Comparison of ENCODE assay signal across 18 cellular contexts in the genomic region with DNA sequence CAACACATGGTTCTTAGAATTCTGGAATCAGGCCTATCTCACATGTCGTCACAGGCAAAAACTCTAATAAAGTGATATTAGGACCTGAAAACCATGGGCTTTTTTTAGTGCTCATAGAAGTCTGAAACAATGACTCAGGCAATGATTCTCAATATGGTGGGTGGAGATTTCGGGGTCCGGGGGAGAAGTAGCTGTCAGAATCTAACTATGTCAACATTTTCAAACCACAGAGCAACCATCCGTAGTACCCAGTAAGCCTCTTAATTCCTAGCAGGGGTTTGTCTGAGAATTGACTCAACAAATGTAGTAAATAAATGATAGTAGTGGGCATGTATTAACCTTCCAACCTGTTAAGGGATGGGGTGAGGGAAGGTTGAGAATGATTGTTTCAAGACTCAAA. TPM values are rescaled to one million over a fixed set of nuclear protein-coding genes. Genes with fewer than 3 reads are reported as not detected.
A peak's percentile ranks its signal among the peaks of the same experiment; 100 is the strongest.
DNase-seq lines count a peak whose midpoint lies in the region; ATAC-seq, FAIRE-seq and TF ChIP-seq lines count a peak whose summit lies in the region.
"Had no signal": no experiment of that assay in that cellular context is flagged by ENCODE, and none has a peak within 500 bp of the region (broad histone marks: within the 10 kb centered on the region; RNA-seq: fewer than 3 reads in every experiment).

No MANE protein-coding gene starts in this region.

- POLR2A ChIA-PET in HepG2 (lab: Yijun Ruan, JAX) = interaction anchor here (1.0 kb wide), 1 partner anchor 30 kb away, joined by 4 read pairs; no protein-coding TSS in a partner anchor

- H3K9me3 Mint-ChIP-seq in neural crest cell = no peaks in the 10 kb centered on the region
- H3K9me3 Mint-ChIP-seq: H9; natural killer cell treated with Interleukin-12 subunit alpha and Interleukin-12 subunit beta and Interleukin-15 and Interleukin-18, amount 100 ng/mL, for 72 hours had no signal

- H2AFZ ChIP-seq in HepG2 (ENCODE audit: low read length) = no peak overlapping the region

- H3K4me2 ChIP-seq in HepG2 (ENCODE audit: low read depth, low read length) = no peak overlapping the region

- peak overlapping the region; percentile 54 for H3K4me3 Mint-ChIP-seq in neural crest cell
- H3K4me3 Mint-ChIP-seq: H9 had no signal

- no peak for TF ChIP-seq RAD21 in HepG2 (CRISPR knock-in tag; IDR thresholded peaks at IDR 0.05)

- H3K36me3 ChIP-seq in right lobe of liver (peaks cover 0 to 21% (median 10%) of the 10 kb centered on the region in 4 donors), HepG2 (replicated peaks in 1 of 2; ENCODE audit: control insufficient read depth in 1 of 2, insufficient read depth in 2 of 2, low read length in 2 of 2) (peaks cover 6 to 19% of the 10 kb centered on the region in 2 experiments; a peak in 4 of 5 replicates), gastrocnemius medialis (peaks cover 0 to 23% of the 10 kb centered on the region in 2 donors)

- H3K79me2 ChIP-seq in HepG2 (ENCODE audit: insufficient read depth, low read length) = peaks cover 14% of the 10 kb centered on the region

- H3K9me3 ChIP-seq in right lobe of liver (no peaks in the 10 kb centered on the region), HepG2 (ENCODE audit: low read length) (no peaks in the 10 kb centered on the region), gastrocnemius medialis (no peaks in the 10 kb centered on the region)
- H3K9me3 ChIP-seq: Peyer's patch, testis had no signal

- no peak for TF ChIP-seq EP300 in HepG2 (IDR thresholded peaks at IDR 0.05; ENCODE audit: low read depth in 2 of 2, low read length in 2 of 2)
- no peak for TF ChIP-seq EP300 in HepG2 (CRISPR knock-in tag; IDR thresholded peaks at IDR 0.05; ENCODE audit: borderline replicate concordance)

- peak overlapping the region in 2 of 3 donors; percentile 23 to 98 for H3K27ac ChIP-seq in right lobe of liver
- H3K27ac ChIP-seq in HepG2 (ENCODE audit: extremely low read length, insufficient read depth, low read length) = no peak overlapping the region
- H3K27ac ChIP-seq in VCaP = peak overlapping the region; percentile 97; the same call in 1 of the 2 replicates
- H3K27ac ChIP-seq in gastrocnemius medialis = no peak overlapping the region
- H3K27ac ChIP-seq: Peyer's patch, testis had no signal

- no peak overlapping the region for H3K27ac Mint-ChIP-seq in neural crest cell (ENCODE audit: unreplicated experiment)
- H3K27ac Mint-ChIP-seq: H9; natural killer cell treated with Interleukin-12 subunit alpha and Interleukin-12 subunit beta and Interleukin-15 and Interleukin-18, amount 100 ng/mL, for 72 hours had no signal

- BruUV-seq in HepG2 (replicated peaks; lab: Mats Ljungman, UMichigan) = no TSS peak

- H3K4me1 ChIP-seq in right lobe of liver (peaks cover 0 to 45% (median 21%) of the 10 kb centered on the region in 4 donors), HepG2 (ENCODE audit: insufficient read depth, low read length) (peaks cover 53% of the 10 kb centered on the region), gastrocnemius medialis (peaks cover 6 to 14% of the 10 kb centered on the region in 2 donors)
- H3K4me1 ChIP-seq: testis had no signal

- no peak overlapping the region for H3K4me3 ChIP-seq in right lobe of liver
- no peak overlapping the region for H3K4me3 ChIP-seq in HepG2 (replicated peaks in 1 of 3; ENCODE audit: insufficient read depth in 1 of 3, low read depth in 2 of 3, low read length in 3 of 3)
- no peak overlapping the region for H3K4me3 ChIP-seq in gastrocnemius medialis
- H3K4me3 ChIP-seq: Peyer's patch, testis had no signal

- H3K36me3 Mint-ChIP-seq in neural crest cell (ENCODE audit: low read depth) = peaks cover 10% of the 10 kb centered on the region

- intact Hi-C loops in right lobe of liver (cut with DNase I) = no loop called here
- intact Hi-C loops in HepG2 (cut with micrococcal nuclease; ENCODE audit: unreplicated experiment) = no loop called here
- intact Hi-C loops in gastrocnemius medialis (cut with DNase I; ENCODE audit: low total_unique reads) = loop anchor here (5.0 kb wide), 1 partner anchor 912 kb away; the partner anchor contains the start of genes BRIX1 and RAD1

- no peaks in the 10 kb centered on the region for H4K20me1 ChIP-seq in HepG2 (ENCODE audit: insufficient read depth, low read length)

- H3K9ac ChIP-seq in HepG2 (ENCODE audit: insufficient read depth, low read depth, low read length) = no peak overlapping the region

- no peak for FAIRE-seq in HepG2 (lab: Jason Lieb, UNC)
- FAIRE-seq: D721Med, TTC549 had no signal

- WGBS in right lobe of liver (ENCODE audit: insufficient coverage, low coverage, low lambda C conversion rate, missing lambda C conversion rate) = 38% methylated on average over 4 of the region's 4 CpGs
- WGBS in HepG2 (ENCODE audit: low lambda C conversion rate) = 95% methylated on average over 4 of the region's 4 CpGs

- ATAC-seq in right lobe of liver = no peak
- no peak for ATAC-seq in HepG2
- ATAC-seq in gastrocnemius medialis = no peak
- ATAC-seq: natural killer cell treated with Interleukin-12 subunit alpha and Interleukin-12 subunit beta and Interleukin-15 and Interleukin-18, amount 100 ng/mL, for 72 hours had no signal

- H3K4me1 Mint-ChIP-seq in neural crest cell = peaks cover 69% of the 10 kb centered on the region

- H3K27me3 Mint-ChIP-seq in neural crest cell (ENCODE audit: low read depth) = no peaks in the 10 kb centered on the region
- H3K27me3 Mint-ChIP-seq: natural killer cell treated with Interleukin-12 subunit alpha and Interleukin-12 subunit beta and Interleukin-15 and Interleukin-18, amount 100 ng/mL, for 72 hours had no signal

- CTCF ChIA-PET in HepG2 (lab: Yijun Ruan, JAX; ENCODE audit: low intra/inter-chr PET ratio, low total read pairs) = no interaction called here

- in situ Hi-C loops in HepG2 (cut with HindIII; ENCODE audit: extremely low pct_ligation_motif_present, low pct_unique_long_range_greater_than_20kb) (no loop called here), gastrocnemius medialis (cut with MboI; ENCODE audit: low sequenced_read_pairs in 4 of 4) (loop anchor here in 3 of 4 donors (25.0 kb wide), 2 partner anchors 457 to 907 kb away; partner anchors contain the start of genes BRIX1 (in 2 of the 3) and RAD1 (in 2 of the 3))

- no peaks in the 10 kb centered on the region for H3K27me3 ChIP-seq in right lobe of liver
- H3K27me3 ChIP-seq in HepG2 (ENCODE audit: control insufficient read depth in 1 of 2, insufficient read depth in 2 of 2, low read length in 2 of 2) = no peaks in the 10 kb centered on the region; a peak in 1 of 5 replicates
- no peaks in the 10 kb centered on the region for H3K27me3 ChIP-seq in gastrocnemius medialis
- H3K27me3 ChIP-seq: Peyer's patch, testis had no signal

- no peak for TF ChIP-seq POLR2A in right lobe of liver (IDR thresholded peaks at IDR 0.05)
- TF ChIP-seq POLR2A in HepG2 (IDR thresholded peaks at IDR 0.05; ENCODE audit: insufficient read depth in 1 of 2, low read depth in 2 of 2, low read length in 2 of 2) = no peak
- no peak for TF ChIP-seq POLR2A in gastrocnemius medialis (IDR thresholded peaks at IDR 0.05)

- TF ChIP-seq CTCF in right lobe of liver (IDR thresholded peaks at IDR 0.05) = no peak
- no peak for TF ChIP-seq CTCF in HepG2 (CRISPR knock-in tag; IDR thresholded peaks at IDR 0.05)
- TF ChIP-seq CTCF in VCaP (conservative IDR thresholded peaks at IDR 0.05) = no peak
- TF ChIP-seq CTCF in neural crest cell (conservative IDR thresholded peaks at IDR 0.05) = no peak
- TF ChIP-seq CTCF in gastrocnemius medialis (IDR thresholded peaks at IDR 0.05 in 4 of 5, conservative IDR thresholded peaks at IDR 0.05 in 1 of 5) = no peak

- DNase-seq in right lobe of liver (no peak), HepG2 (ENCODE audit: low spot score) (no peak), neural crest cell (ENCODE audit: low read depth, low spot score) (no peak), inferior parietal cortex (ENCODE audit: extremely low spot score) (no peak), gastrocnemius medialis (no peak)
- DNase-seq: anterior cingulate cortex, GF-D8, H9, mammary epithelial cell, NCI-H187, NCI-H524 treated with DMSO at 0.1 percent for 48 hours, Peyer's patch, testis had no signal

RNA-seq across cellular contexts. Expression of gene AMACR, which starts 2.6 kb away (rescaled TPM):
- total RNA-seq in right lobe of liver (10 to 100 TPM; 28.7 to 62.4 (median 41.9) TPM), HepG2 (2016; rRNA removed; fragmentation: Illumina TruSeq; extraction: Trizol) (19.7 and 27.7 TPM in 2 replicates), neural crest cell (14.3 and 16.1 TPM in 2 replicates), gastrocnemius medialis (10 to 100 TPM in 1 of 4 donors, 1 to 10 TPM in 3; 2.5 to 15.3 (median 3.1) TPM)
- 1.8 and 2.6 TPM in 2 replicates for total RNA-seq in HepG2 (2016; cell fraction: cytosol; rRNA removed; fragmentation: Illumina TruSeq; extraction: Trizol; ENCODE audit: low read depth)
- total RNA-seq in HepG2 (2016; cell fraction: insoluble cytoplasmic fraction; rRNA removed; fragmentation: Illumina TruSeq; extraction: Trizol) = 20.6 and 25.9 TPM in 2 replicates
- total RNA-seq in HepG2 (2016; cell fraction: membrane; rRNA removed; fragmentation: Illumina TruSeq; extraction: Trizol) = 4.3 and 5.1 TPM in 2 replicates
- 11.1 and 14.0 TPM in 2 replicates for total RNA-seq in HepG2 (2016; cell fraction: nucleus; rRNA removed; fragmentation: Illumina TruSeq; extraction: Trizol)
- 8.9 and 12.8 TPM in 2 replicates for polyA plus RNA-seq in HepG2 (2011; rRNA removed)
- polyA plus RNA-seq in HepG2 (2011; cell fraction: cytosol; rRNA removed) = 10.2 and 15.5 TPM in 2 replicates
- polyA plus RNA-seq in HepG2 (2011; cell fraction: nucleus; rRNA removed) = 8.4 and 8.6 TPM in 2 replicates
- 18.2 and 29.1 TPM in 2 replicates for polyA plus RNA-seq in HepG2 (2012)
- polyA plus RNA-seq in HepG2 (2016; cell fraction: cytosol; fragmentation: Illumina TruSeq; extraction: Trizol; ENCODE audit: low read depth) = 1.9 and 2.0 TPM in 2 replicates
- polyA plus RNA-seq in HepG2 (2016; cell fraction: insoluble cytoplasmic fraction; fragmentation: Illumina TruSeq; extraction: Trizol; ENCODE audit: low read depth) = 26.5 and 27.8 TPM in 2 replicates
- 3.6 and 3.9 TPM in 2 replicates for polyA plus RNA-seq in HepG2 (2016; cell fraction: membrane; fragmentation: Illumina TruSeq; extraction: Trizol; ENCODE audit: low read depth)
- 12.7 and 13.2 TPM in 2 replicates for polyA plus RNA-seq in HepG2 (2016; cell fraction: nucleus; fragmentation: Illumina TruSeq; extraction: Trizol; ENCODE audit: insufficient read depth, low read depth)
- 5.4 and 8.6 TPM in 2 replicates for polyA minus RNA-seq in HepG2 (2011; rRNA and poly(A)+ RNA removed; ENCODE audit: low replicate concordance)
- polyA minus RNA-seq in HepG2 (2011; cell fraction: cytosol; rRNA and poly(A)+ RNA removed) = 10.2 and 11.8 TPM in 2 replicates
- polyA minus RNA-seq in HepG2 (2011; cell fraction: nucleus; rRNA and poly(A)+ RNA removed) = 12.7 and 13.4 TPM in 2 replicates

RNA-seq across cellular contexts. Expression of gene SLC45A2, which starts 20.7 kb away (rescaled TPM):
- total RNA-seq in right lobe of liver = 1 to 10 TPM in 1 of 6 experiments, under 1 TPM in 5; 0.20 to 2.3 (median 0.37) TPM
- 0.22 TPM in 1 of 2 replicates, not detected in the other for total RNA-seq in HepG2 (2016; rRNA removed; fragmentation: Illumina TruSeq; extraction: Trizol)
- total RNA-seq in HepG2 (2016; cell fraction: cytosol; rRNA removed; fragmentation: Illumina TruSeq; extraction: Trizol; ENCODE audit: low read depth) = not detected in 2 replicates
- 0.17 TPM in 1 of 2 replicates, not detected in the other for total RNA-seq in HepG2 (2016; cell fraction: insoluble cytoplasmic fraction; rRNA removed; fragmentation: Illumina TruSeq; extraction: Trizol)
- total RNA-seq in HepG2 (2016; cell fraction: membrane; rRNA removed; fragmentation: Illumina TruSeq; extraction: Trizol) = not detected in 2 replicates
- total RNA-seq in HepG2 (2016; cell fraction: nucleus; rRNA removed; fragmentation: Illumina TruSeq; extraction: Trizol) = 0.34 TPM in 1 of 2 replicates, not detected in the other
- 0.13 and 0.24 TPM in 2 replicates for polyA plus RNA-seq in HepG2 (2011; rRNA removed)
- 0.13 TPM in 1 of 2 replicates, not detected in the other for polyA plus RNA-seq in HepG2 (2011; cell fraction: cytosol; rRNA removed)
- 0.79 and 0.92 TPM in 2 replicates for polyA plus RNA-seq in HepG2 (2011; cell fraction: nucleus; rRNA removed)
- polyA plus RNA-seq in HepG2 (2012) = 0.13 and 0.15 TPM in 2 replicates
- not detected in 2 replicates for polyA plus RNA-seq in HepG2 (2016; cell fraction: cytosol; fragmentation: Illumina TruSeq; extraction: Trizol; ENCODE audit: low read depth)
- polyA plus RNA-seq in HepG2 (2016; cell fraction: insoluble cytoplasmic fraction; fragmentation: Illumina TruSeq; extraction: Trizol; ENCODE audit: low read depth) = not detected in 2 replicates
- polyA plus RNA-seq in HepG2 (2016; cell fraction: membrane; fragmentation: Illumina TruSeq; extraction: Trizol; ENCODE audit: low read depth) = not detected in 2 replicates
- polyA plus RNA-seq in HepG2 (2016; cell fraction: nucleus; fragmentation: Illumina TruSeq; extraction: Trizol; ENCODE audit: insufficient read depth, low read depth) = not detected in 2 replicates
- polyA minus RNA-seq in HepG2 (2011; rRNA and poly(A)+ RNA removed; ENCODE audit: low replicate concordance) = 0.66 and 0.80 TPM in 2 replicates
- polyA minus RNA-seq in HepG2 (2011; cell fraction: cytosol; rRNA and poly(A)+ RNA removed) = not detected in 2 replicates
- 2.9 and 4.2 TPM in 2 replicates for polyA minus RNA-seq in HepG2 (2011; cell fraction: nucleus; rRNA and poly(A)+ RNA removed)
- total RNA-seq in neural crest cell = 0.36 and 1.3 TPM in 2 replicates
- not detected for total RNA-seq in gastrocnemius medialis
- total RNA-seq: H9, HT-29, Peyer's patch had no signal
- polyA plus RNA-seq: mammary epithelial cell had no signal

RNA-seq across cellular contexts. Expression of gene C1QTNF3, which starts 37.8 kb away (rescaled TPM):
- total RNA-seq in right lobe of liver = 1 to 10 TPM; 1.5 to 7.7 (median 3.1) TPM
- total RNA-seq in HepG2 (2016; rRNA removed; fragmentation: Illumina TruSeq; extraction: Trizol) = 1.8 and 3.3 TPM in 2 replicates
- total RNA-seq in HepG2 (2016; cell fraction: cytosol; rRNA removed; fragmentation: Illumina TruSeq; extraction: Trizol; ENCODE audit: low read depth) = 0.61 and 0.79 TPM in 2 replicates
- total RNA-seq in HepG2 (2016; cell fraction: insoluble cytoplasmic fraction; rRNA removed; fragmentation: Illumina TruSeq; extraction: Trizol) = 1.5 and 3.2 TPM in 2 replicates
- 1.5 and 1.9 TPM in 2 replicates for total RNA-seq in HepG2 (2016; cell fraction: membrane; rRNA removed; fragmentation: Illumina TruSeq; extraction: Trizol)
- 8.0 and 8.4 TPM in 2 replicates for total RNA-seq in HepG2 (2016; cell fraction: nucleus; rRNA removed; fragmentation: Illumina TruSeq; extraction: Trizol)
- 9.1 and 10.8 TPM in 2 replicates for polyA plus RNA-seq in HepG2 (2011; rRNA removed)
- 1.9 and 3.1 TPM in 2 replicates for polyA plus RNA-seq in HepG2 (2011; cell fraction: cytosol; rRNA removed)
- polyA plus RNA-seq in HepG2 (2011; cell fraction: nucleus; rRNA removed) = 21.6 and 21.8 TPM in 2 replicates
- 4.9 and 5.2 TPM in 2 replicates for polyA plus RNA-seq in HepG2 (2012)
- polyA plus RNA-seq in HepG2 (2016; cell fraction: cytosol; fragmentation: Illumina TruSeq; extraction: Trizol; ENCODE audit: low read depth) = 0.72 and 0.79 TPM in 2 replicates
- polyA plus RNA-seq in HepG2 (2016; cell fraction: insoluble cytoplasmic fraction; fragmentation: Illumina TruSeq; extraction: Trizol; ENCODE audit: low read depth) = 2.0 and 3.0 TPM in 2 replicates
- 1.2 and 1.8 TPM in 2 replicates for polyA plus RNA-seq in HepG2 (2016; cell fraction: membrane; fragmentation: Illumina TruSeq; extraction: Trizol; ENCODE audit: low read depth)
- 23.2 and 24.2 TPM in 2 replicates for polyA plus RNA-seq in HepG2 (2016; cell fraction: nucleus; fragmentation: Illumina TruSeq; extraction: Trizol; ENCODE audit: insufficient read depth, low read depth)
- 2.5 and 3.3 TPM in 2 replicates for polyA minus RNA-seq in HepG2 (2011; rRNA and poly(A)+ RNA removed; ENCODE audit: low replicate concordance)
- 0.59 TPM in 1 of 2 replicates, not detected in the other for polyA minus RNA-seq in HepG2 (2011; cell fraction: cytosol; rRNA and poly(A)+ RNA removed)
- 29.5 and 30.0 TPM in 2 replicates for polyA minus RNA-seq in HepG2 (2011; cell fraction: nucleus; rRNA and poly(A)+ RNA removed)
- total RNA-seq in neural crest cell = 7.7 and 8.7 TPM in 2 replicates
- under 1 TPM in 2 of 4 donors, not detected in 2; 0.33 to 1.00 TPM for total RNA-seq in gastrocnemius medialis

Comparison
In these comparisons a context has a peak if more than half of its experiments do, and no peak if none do; other contexts are left out.
1. H3K27ac ChIP-seq: peak in right lobe of liver (2 of 3) and VCaP (single experiment); none in HepG2 (single experiment) and gastrocnemius medialis (0 of 4).